In genomic region chr13:60944016-60944415, GRCh38 we compare ENCODE assay signal across 21 cellular contexts.
"Had no signal": no experiment of that assay in that cellular context is flagged by ENCODE, and none has a peak within 500 bp of the region (broad histone marks: within the 10 kb centered on the region; RNA-seq: fewer than 3 reads in every experiment).

No MANE protein-coding gene starts in this region.

- H3K4me3 ChIP-seq: colonic mucosa, esophagus muscularis mucosa, left ventricle myocardium inferior, lower lobe of right lung, ovary, stomach, thoracic aorta, transverse colon had no signal

- DNase-seq: colonic mucosa; effector CD4-positive, alpha-beta T cell; endodermal cell; foreskin fibroblast; immature natural killer cell; left cardiac atrium; left ventricle myocardium inferior; lower lobe of right lung; natural killer cell; ovary; right cardiac atrium; small intestine; stimulated activated CD4-positive, alpha-beta T cell treated with anti-CD3 and anti-CD28 coated beads, Interleukin-12 subunit alpha, Interleukin-12 subunit beta, amount 100 ng/mL, for 4 hours; stimulated activated naive CD4-positive, alpha-beta T cell; stomach; substantia nigra; transverse colon had no signal

- H3K36me3 ChIP-seq: colonic mucosa, esophagus muscularis mucosa, left ventricle myocardium inferior, lower lobe of right lung, ovary, stomach, thoracic aorta, transverse colon had no signal

- H3K27ac ChIP-seq: colonic mucosa, esophagus muscularis mucosa, left ventricle myocardium inferior, lower lobe of right lung, ovary, stomach, thoracic aorta, transverse colon had no signal

- H3K27me3 ChIP-seq: colonic mucosa, esophagus muscularis mucosa, ovary, stomach, transverse colon had no signal

- FAIRE-seq: endothelial cell of umbilical vein, kidney, small intestine had no signal

- H3K4me1 ChIP-seq: colonic mucosa, esophagus muscularis mucosa, left ventricle myocardium inferior, lower lobe of right lung, stomach, transverse colon had no signal

- ATAC-seq: left cardiac atrium, lower lobe of right lung, natural killer cell, right cardiac atrium had no signal
